ENCODE assay signal across 5 cellular contexts in the genomic region with DNA sequence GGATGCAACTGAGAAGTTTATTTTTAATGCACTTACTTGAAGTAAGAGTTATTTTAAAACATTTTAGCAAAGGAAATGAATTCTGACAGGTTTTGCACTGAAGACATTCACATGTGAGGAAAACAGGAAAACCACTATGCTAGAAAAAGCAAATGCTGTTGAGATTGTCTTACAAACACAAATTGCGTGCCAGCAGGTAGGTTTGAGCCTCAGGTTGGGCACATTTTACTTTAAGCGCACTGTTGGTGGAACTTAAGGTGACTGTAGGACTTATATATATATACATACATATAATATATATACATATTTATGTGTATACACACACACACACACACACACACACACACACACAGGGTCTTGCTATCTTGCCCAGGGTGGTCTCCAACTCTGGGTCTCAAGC. TPM values are rescaled to one million over a fixed set of nuclear protein-coding genes. Genes with fewer than 3 reads are reported as not detected.
"Had no signal": no experiment of that assay in that cellular context is flagged by ENCODE, and none has a peak within 500 bp of the region (broad histone marks: within the 10 kb centered on the region; RNA-seq: fewer than 3 reads in every experiment).

No MANE protein-coding gene starts in this region.

RNA-seq across cellular contexts. Expression of a gene that starts 43.5 kb away (rescaled TPM):
- total RNA-seq: ascending aorta, bronchial epithelial cell, cardiac muscle cell, chondrocyte had no signal
- polyA plus RNA-seq: adipose tissue, cardiac muscle cell had no signal
